In genomic region chr1:184716158-184716557, GRCh38 we compare ENCODE assay signal across 18 cellular contexts. TPM values are rescaled to one million over a fixed set of nuclear protein-coding genes. Genes with fewer than 3 reads are reported as not detected.
DNase-seq lines count a peak whose midpoint lies in the region; FAIRE-seq and TF ChIP-seq lines count a peak whose summit lies in the region.
"Had no signal": no experiment of that assay in that cellular context is flagged by ENCODE, and none has a peak within 500 bp of the region (broad histone marks: within the 10 kb centered on the region; RNA-seq: fewer than 3 reads in every experiment).

No MANE protein-coding gene starts in this region.

- TF ChIP-seq CTCF in AG04449 (IDR thresholded peaks at IDR 0.05; ENCODE audit: insufficient read depth, low read length, missing control alignments), result no peak
- TF ChIP-seq CTCF in SK-N-SH (IDR thresholded peaks at IDR 0.05), result no peak

- TF ChIP-seq RAD21 in SK-N-SH (IDR thresholded peaks at IDR 0.05; ENCODE audit: low read length), result no peak

- no peaks in the 10 kb centered on the region for H3K9me2 ChIP-seq in SK-N-SH

- H3K79me2 ChIP-seq in SK-N-SH (ENCODE audit: insufficient read depth), result no peaks in the 10 kb centered on the region

- no peak overlapping the region for H3K4me3 ChIP-seq in AG04449 (ENCODE audit: low read depth, low read length)
- no peak overlapping the region for H3K4me3 ChIP-seq in SK-N-SH (ENCODE audit: low read depth in 2 of 2, low read length in 1 of 2)
- H3K4me3 ChIP-seq: HAP-1, Peyer's patch had no signal

- CTCF ChIA-PET in AG04449 (lab: Yijun Ruan, JAX), result interaction anchor here (1.3 to 1.5 kb wide), 2 partner anchors 12 kb away, joined by 3 to 6 read pairs; no protein-coding TSS in a partner anchor
- CTCF ChIA-PET in SK-N-SH (lab: Yijun Ruan, JAX), result interaction anchor here (0.8 kb wide), 1 partner anchor 266 kb away, joined by 3 read pairs; no protein-coding TSS in a partner anchor

- POLR2A ChIA-PET in AG04449 (lab: Yijun Ruan, JAX), result no interaction called here
- POLR2A ChIA-PET in SK-N-SH (lab: Yijun Ruan, JAX), result no interaction called here

- peaks cover 6% of the 10 kb centered on the region for H3F3A ChIP-seq in SK-N-SH (replicated peaks; ENCODE audit: insufficient read depth)

- peak overlapping the region; percentile 7 to 65; a peak in 2 of 4 replicates for H3K27ac ChIP-seq in SK-N-SH (ENCODE audit: low read depth in 2 of 2, low read length in 1 of 2)
- H3K27ac ChIP-seq: 22Rv1, Peyer's patch had no signal

- no peak for FAIRE-seq in H54 (lab: Jason Lieb, UNC)
- FAIRE-seq: GM18507 had no signal

- H2AFZ ChIP-seq in SK-N-SH (ENCODE audit: low read depth), result no peak overlapping the region

- no peaks in the 10 kb centered on the region for H4K20me1 ChIP-seq in SK-N-SH (ENCODE audit: insufficient read depth)

- H3K9ac ChIP-seq in SK-N-SH, result no peak overlapping the region

- peak; percentile 50 for DNase-seq in AG04449 (ENCODE audit: low read depth, low spot score)
- peak; percentile 7 for DNase-seq in GM03348 (ENCODE audit: low spot score)
- DNase-seq in SK-N-SH, result no peak
- DNase-seq in dedifferentiated amniotic fluid mesenchymal stem cell (ENCODE audit: extremely low spot score), result peak; percentile 20
- no peak for DNase-seq in stimulated activated CD4-positive, alpha-beta T cell treated with anti-CD3 and anti-CD28 coated beads, Interleukin-15, amount 100 ng/mL, for 24 hours
- no peak for DNase-seq in activated CD4-positive, alpha-beta T cell treated with anti-CD3 and anti-CD28 coated beads for 1 hour
- no peak for DNase-seq in DMS79 treated with DMSO at 0.1 percent for 48 hours (lab: John Stamatoyannopoulos, UW)
- DNase-seq in H54 (ENCODE audit: insufficient read length, low spot score), result no peak
- DNase-seq: AML-193; CD4-positive, alpha-beta memory T cell; DND-41; NCI-H1092; NCI-H1694; Peyer's patch; Right ventricle myocardium superior had no signal

- H3K4me2 ChIP-seq in SK-N-SH, result no peak overlapping the region

- TF ChIP-seq EP300 in SK-N-SH (IDR thresholded peaks at IDR 0.05; ENCODE audit: borderline replicate concordance in 1 of 2, low read depth in 1 of 2, low read length in 1 of 2), result no peak

- no peak for TF ChIP-seq POLR2A in H54 (IDR thresholded peaks at IDR 0.05; ENCODE audit: low read depth, low read length)

- no peaks in the 10 kb centered on the region for H3K27me3 ChIP-seq in SK-N-SH (ENCODE audit: insufficient read depth)
- H3K27me3 ChIP-seq: Peyer's patch had no signal

- WGBS in SK-N-SH (ENCODE audit: low lambda C conversion rate), result 79% methylated on average over 2 of the region's 2 CpGs

- H3K9me3 ChIP-seq in SK-N-SH, result no peaks in the 10 kb centered on the region
- H3K9me3 ChIP-seq: HAP-1, Peyer's patch had no signal

- peaks cover 83 to 99% of the 10 kb centered on the region in 2 experiments for H3K36me3 ChIP-seq in SK-N-SH (replicated peaks in 1 of 2; ENCODE audit: control insufficient read depth in 1 of 2, insufficient read depth in 2 of 2, low read length in 1 of 2)

- H3K4me1 ChIP-seq in SK-N-SH (ENCODE audit: control insufficient read depth in 1 of 2, insufficient read depth in 2 of 2, low read depth in 1 of 2, low read length in 1 of 2), result peaks cover 0 to 2% of the 10 kb centered on the region in 2 experiments; a peak in 1 of 4 replicates
- H3K4me1 ChIP-seq: HAP-1, Peyer's patch had no signal

TF ChIP-seq in SK-N-SH, 30 proteins besides CTCF, POLR2A, EP300 and RAD21:
- peak; percentile 25; the same call in 1 of the 2 replicates for TF ChIP-seq TCF12 (IDR thresholded peaks at IDR 0.05)
- no peak for TF ChIP-seq USF1 (IDR thresholded peaks at IDR 0.05; ENCODE audit: borderline replicate concordance, low read depth)
TF ChIP-seq in SK-N-SH: peak in this region for 1.

RNA-seq across cellular contexts. Expression of gene EDEM3, which starts 38.5 kb away (rescaled TPM):
- 28.6 and 37.2 TPM in 2 replicates for polyA plus RNA-seq in SK-N-SH (2012; rRNA removed)
- 34.7 and 42.6 TPM in 2 replicates for polyA plus RNA-seq in SK-N-SH (2012; cell fraction: cytosol; rRNA removed)
- 16.2 and 48.0 TPM in 2 replicates for polyA plus RNA-seq in SK-N-SH (2012; cell fraction: nucleus; rRNA removed)

Comparison
In these comparisons a context has a peak if more than half of its experiments do, and no peak if none do; other contexts are left out.
1. DNase-seq: peak in AG04449 (single experiment), GM03348 (single experiment) and dedifferentiated amniotic fluid mesenchymal stem cell (single experiment); none in SK-N-SH (single experiment), stimulated activated CD4-positive, alpha-beta T cell treated with anti-CD3 and anti-CD28 coated beads, Interleukin-15, amount 100 ng/mL, for 24 hours (single experiment), activated CD4-positive, alpha-beta T cell treated with anti-CD3 and anti-CD28 coated beads for 1 hour (single experiment), DMS79 treated with DMSO at 0.1 percent for 48 hours (single experiment) and H54 (single experiment).